ENCODE assay signal across 1 cellular context in the genomic region with DNA sequence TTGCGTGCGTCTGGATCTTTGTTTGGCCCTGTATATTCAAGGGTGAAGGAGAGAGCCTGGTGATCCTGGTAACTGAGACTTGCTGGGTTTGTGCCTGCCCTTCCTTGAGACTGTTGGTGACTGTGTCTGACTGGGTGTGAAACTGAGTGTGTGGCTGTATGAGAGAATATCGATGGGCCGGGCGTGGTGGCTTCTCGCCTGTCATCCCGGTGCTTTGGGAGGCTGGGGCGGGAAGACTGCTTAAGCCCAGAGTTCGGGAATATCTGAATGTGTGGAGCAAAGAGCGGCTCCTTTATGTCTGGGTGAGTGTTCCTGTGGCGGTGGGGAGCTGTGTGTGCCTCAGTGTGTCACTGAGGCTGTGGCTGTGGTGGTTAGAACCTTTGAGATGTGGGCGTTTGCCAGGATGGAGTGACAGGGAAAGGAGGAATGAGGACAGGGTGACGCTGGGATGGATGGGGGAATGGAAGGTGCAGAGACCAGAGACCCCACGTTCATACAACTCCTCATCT.
TF ChIP-seq lines count a peak whose summit lies in the region.

No MANE protein-coding gene starts in this region.

TF ChIP-seq in HepG2, 621 proteins besides CTCF, POLR2A, EP300 and RAD21 (continued from another document):
- TF ChIP-seq, protein P1, sequence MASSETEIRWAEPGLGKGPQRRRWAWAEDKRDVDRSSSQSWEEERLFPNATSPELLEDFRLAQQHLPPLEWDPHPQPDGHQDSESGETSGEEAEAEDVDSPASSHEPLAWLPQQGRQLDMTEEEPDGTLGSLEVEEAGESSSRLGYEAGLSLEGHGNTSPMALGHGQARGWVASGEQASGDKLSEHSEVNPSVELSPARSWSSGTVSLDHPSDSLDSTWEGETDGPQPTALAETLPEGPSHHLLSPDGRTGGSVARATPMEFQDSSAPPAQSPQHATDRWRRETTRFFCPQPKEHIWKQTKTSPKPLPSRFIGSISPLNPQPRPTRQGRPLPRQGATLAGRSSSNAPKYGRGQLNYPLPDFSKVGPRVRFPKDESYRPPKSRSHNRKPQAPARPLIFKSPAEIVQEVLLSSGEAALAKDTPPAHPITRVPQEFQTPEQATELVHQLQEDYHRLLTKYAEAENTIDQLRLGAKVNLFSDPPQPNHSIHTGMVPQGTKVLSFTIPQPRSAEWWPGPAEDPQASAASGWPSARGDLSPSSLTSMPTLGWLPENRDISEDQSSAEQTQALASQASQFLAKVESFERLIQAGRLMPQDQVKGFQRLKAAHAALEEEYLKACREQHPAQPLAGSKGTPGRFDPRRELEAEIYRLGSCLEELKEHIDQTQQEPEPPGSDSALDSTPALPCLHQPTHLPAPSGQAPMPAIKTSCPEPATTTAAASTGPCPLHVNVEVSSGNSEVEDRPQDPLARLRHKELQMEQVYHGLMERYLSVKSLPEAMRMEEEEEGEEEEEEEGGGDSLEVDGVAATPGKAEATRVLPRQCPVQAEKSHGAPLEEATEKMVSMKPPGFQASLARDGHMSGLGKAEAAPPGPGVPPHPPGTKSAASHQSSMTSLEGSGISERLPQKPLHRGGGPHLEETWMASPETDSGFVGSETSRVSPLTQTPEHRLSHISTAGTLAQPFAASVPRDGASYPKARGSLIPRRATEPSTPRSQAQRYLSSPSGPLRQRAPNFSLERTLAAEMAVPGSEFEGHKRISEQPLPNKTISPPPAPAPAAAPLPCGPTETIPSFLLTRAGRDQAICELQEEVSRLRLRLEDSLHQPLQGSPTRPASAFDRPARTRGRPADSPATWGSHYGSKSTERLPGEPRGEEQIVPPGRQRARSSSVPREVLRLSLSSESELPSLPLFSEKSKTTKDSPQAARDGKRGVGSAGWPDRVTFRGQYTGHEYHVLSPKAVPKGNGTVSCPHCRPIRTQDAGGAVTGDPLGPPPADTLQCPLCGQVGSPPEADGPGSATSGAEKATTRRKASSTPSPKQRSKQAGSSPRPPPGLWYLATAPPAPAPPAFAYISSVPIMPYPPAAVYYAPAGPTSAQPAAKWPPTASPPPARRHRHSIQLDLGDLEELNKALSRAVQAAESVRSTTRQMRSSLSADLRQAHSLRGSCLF (CRISPR knock-in tag; IDR thresholded peaks at IDR 0.05; ENCODE audit: borderline replicate concordance) = no peak
- TF ChIP-seq, protein P2, sequence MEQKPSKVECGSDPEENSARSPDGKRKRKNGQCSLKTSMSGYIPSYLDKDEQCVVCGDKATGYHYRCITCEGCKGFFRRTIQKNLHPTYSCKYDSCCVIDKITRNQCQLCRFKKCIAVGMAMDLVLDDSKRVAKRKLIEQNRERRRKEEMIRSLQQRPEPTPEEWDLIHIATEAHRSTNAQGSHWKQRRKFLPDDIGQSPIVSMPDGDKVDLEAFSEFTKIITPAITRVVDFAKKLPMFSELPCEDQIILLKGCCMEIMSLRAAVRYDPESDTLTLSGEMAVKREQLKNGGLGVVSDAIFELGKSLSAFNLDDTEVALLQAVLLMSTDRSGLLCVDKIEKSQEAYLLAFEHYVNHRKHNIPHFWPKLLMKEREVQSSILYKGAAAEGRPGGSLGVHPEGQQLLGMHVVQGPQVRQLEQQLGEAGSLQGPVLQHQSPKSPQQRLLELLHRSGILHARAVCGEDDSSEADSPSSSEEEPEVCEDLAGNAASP (CRISPR knock-in tag; IDR thresholded peaks at IDR 0.05; ENCODE audit: borderline replicate concordance) = no peak
- TF ChIP-seq ZNF570 (CRISPR knock-in tag; IDR thresholded peaks at IDR 0.05; ENCODE audit: borderline replicate concordance) = no peak
- TF ChIP-seq, protein P3, sequence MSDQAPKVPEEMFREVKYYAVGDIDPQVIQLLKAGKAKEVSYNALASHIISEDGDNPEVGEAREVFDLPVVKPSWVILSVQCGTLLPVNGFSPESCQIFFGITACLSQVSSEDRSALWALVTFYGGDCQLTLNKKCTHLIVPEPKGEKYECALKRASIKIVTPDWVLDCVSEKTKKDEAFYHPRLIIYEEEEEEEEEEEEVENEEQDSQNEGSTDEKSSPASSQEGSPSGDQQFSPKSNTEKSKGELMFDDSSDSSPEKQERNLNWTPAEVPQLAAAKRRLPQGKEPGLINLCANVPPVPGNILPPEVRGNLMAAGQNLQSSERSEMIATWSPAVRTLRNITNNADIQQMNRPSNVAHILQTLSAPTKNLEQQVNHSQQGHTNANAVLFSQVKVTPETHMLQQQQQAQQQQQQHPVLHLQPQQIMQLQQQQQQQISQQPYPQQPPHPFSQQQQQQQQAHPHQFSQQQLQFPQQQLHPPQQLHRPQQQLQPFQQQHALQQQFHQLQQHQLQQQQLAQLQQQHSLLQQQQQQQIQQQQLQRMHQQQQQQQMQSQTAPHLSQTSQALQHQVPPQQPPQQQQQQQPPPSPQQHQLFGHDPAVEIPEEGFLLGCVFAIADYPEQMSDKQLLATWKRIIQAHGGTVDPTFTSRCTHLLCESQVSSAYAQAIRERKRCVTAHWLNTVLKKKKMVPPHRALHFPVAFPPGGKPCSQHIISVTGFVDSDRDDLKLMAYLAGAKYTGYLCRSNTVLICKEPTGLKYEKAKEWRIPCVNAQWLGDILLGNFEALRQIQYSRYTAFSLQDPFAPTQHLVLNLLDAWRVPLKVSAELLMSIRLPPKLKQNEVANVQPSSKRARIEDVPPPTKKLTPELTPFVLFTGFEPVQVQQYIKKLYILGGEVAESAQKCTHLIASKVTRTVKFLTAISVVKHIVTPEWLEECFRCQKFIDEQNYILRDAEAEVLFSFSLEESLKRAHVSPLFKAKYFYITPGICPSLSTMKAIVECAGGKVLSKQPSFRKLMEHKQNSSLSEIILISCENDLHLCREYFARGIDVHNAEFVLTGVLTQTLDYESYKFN (CRISPR knock-in tag; conservative IDR thresholded peaks at IDR 0.05) = 0 out of 2 replicates have a peak, but pooled peaks have one; percentile 5
- TF ChIP-seq, protein P4, sequence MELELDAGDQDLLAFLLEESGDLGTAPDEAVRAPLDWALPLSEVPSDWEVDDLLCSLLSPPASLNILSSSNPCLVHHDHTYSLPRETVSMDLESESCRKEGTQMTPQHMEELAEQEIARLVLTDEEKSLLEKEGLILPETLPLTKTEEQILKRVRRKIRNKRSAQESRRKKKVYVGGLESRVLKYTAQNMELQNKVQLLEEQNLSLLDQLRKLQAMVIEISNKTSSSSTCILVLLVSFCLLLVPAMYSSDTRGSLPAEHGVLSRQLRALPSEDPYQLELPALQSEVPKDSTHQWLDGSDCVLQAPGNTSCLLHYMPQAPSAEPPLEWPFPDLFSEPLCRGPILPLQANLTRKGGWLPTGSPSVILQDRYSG (CRISPR knock-in tag; IDR thresholded peaks at IDR 0.05) = no peak
- no peak for TF ChIP-seq ZNF337 (CRISPR knock-in tag; IDR thresholded peaks at IDR 0.05; ENCODE audit: borderline replicate concordance, low read depth)
- TF ChIP-seq ERF (CRISPR knock-in tag; IDR thresholded peaks at IDR 0.05) = no peak
